26 cellular contexts compared by ENCODE assay signal in the genomic region with DNA sequence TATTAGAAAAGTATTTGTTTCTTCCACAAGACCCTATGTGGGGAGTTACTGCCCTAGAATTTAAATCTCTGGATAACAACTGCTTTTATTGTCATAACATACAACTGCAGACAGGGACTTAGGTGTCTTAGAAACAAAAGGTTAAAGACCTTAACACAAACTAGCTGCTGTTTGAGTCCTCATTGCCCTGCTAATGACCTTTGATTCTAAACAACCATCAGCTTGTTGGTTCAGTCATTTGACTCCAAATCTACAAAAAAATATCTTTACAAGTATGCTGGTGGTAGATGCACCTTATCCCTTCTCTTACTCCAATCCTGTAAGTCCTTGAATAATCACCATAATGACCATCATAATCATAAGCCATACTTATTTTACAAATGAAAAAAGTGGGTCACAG.
"Had no signal": no experiment of that assay in that cellular context is flagged by ENCODE, and none has a peak within 500 bp of the region (broad histone marks: within the 10 kb centered on the region; RNA-seq: fewer than 3 reads in every experiment).

No MANE protein-coding gene starts in this region.

- H3K36me3 ChIP-seq: adrenal gland, ascending aorta, WERI-Rb-1 had no signal

- H3K27ac ChIP-seq: adrenal gland, ascending aorta, coronary artery, WERI-Rb-1 had no signal

- H3K4me1 ChIP-seq: ascending aorta had no signal

- H3K4me3 ChIP-seq: adrenal gland, ascending aorta, coronary artery had no signal

- H3K27me3 ChIP-seq: adrenal gland, ascending aorta, dorsolateral prefrontal cortex had no signal

- DNase-seq: activated B cell treated with CpG ODN at 0.5 μM for 24 hours; activated CD4-positive, alpha-beta T cell treated with anti-CD3 and anti-CD28 coated beads for 48 hours; activated CD4-positive, alpha-beta T cell treated with anti-CD3 and anti-CD28 coated beads, Interleukin-2, amount 50 U/mL, for 1 hour; activated CD4-positive, alpha-beta T cell treated with anti-CD3 and anti-CD28 coated beads, Interleukin-2, amount 50 U/mL, for 48 hours; activated CD8-positive, alpha-beta memory T cell treated with anti-CD3 and anti-CD28 coated beads for 24 hours; activated CD8-positive, alpha-beta T cell treated with anti-CD3 and anti-CD28 coated beads for 36 hours; activated effector memory CD4-positive, alpha-beta T cell treated with Interleukin-2 at 50 U/mL for 16 hours; activated naive CD4-positive, alpha-beta T cell treated with anti-CD3 and anti-CD28 coated beads for 36 hours; activated naive CD8-positive, alpha-beta T cell treated with anti-CD3 and anti-CD28 coated beads for 36 hours; activated naive CD8-positive, alpha-beta T cell treated with anti-CD3 and anti-CD28 coated beads, Interleukin-2, amount 50 U/mL, for 24 hours; activated T-cell treated with anti-CD3 and anti-CD28 coated beads, Interleukin-2, amount 50 U/mL, for 4 hours; adrenal gland; amygdala; dorsolateral prefrontal cortex; effector memory CD4-positive, alpha-beta T cell; endodermal cell; foreskin fibroblast; head of caudate nucleus; T-helper 17 cell; T1000; WERI-Rb-1 had no signal

- ATAC-seq: activated CD4-positive, CD25-positive, alpha-beta regulatory T cell treated with anti-CD3 and anti-CD28 coated beads, Interleukin-2, amount 50 U/mL, for 24 hours; activated CD8-positive, alpha-beta T cell treated with anti-CD3 and anti-CD28 coated beads for 36 hours; activated naive CD8-positive, alpha-beta T cell treated with anti-CD3 and anti-CD28 coated beads, Interleukin-2, amount 50 U/mL, for 24 hours; activated T-cell treated with anti-CD3 and anti-CD28 coated beads, Interleukin-2, amount 50 U/mL, for 4 hours; activated T-helper 17 cell treated with anti-CD3 and anti-CD28 coated beads, Interleukin-2, amount 50 U/mL, for 72 hours; esophagus mucosa; T-helper 17 cell had no signal

- H3K9me3 ChIP-seq: adrenal gland, ascending aorta had no signal
